8 cellular contexts compared by ENCODE assay signal in genomic region chr7:152336754-152337368, GRCh38.
A peak's percentile ranks its signal among the peaks of the same experiment; 100 is the strongest.
DNase-seq lines count a peak whose midpoint lies in the region; ATAC-seq and TF ChIP-seq lines count a peak whose summit lies in the region.

No MANE protein-coding gene starts in this region.

- TF ChIP-seq CTCF in BE2C (IDR thresholded peaks at IDR 0.05; ENCODE audit: low read depth, low read length) = peak; percentile 62
- peak; percentile 53; the same call in 1 of the 2 replicates for TF ChIP-seq CTCF in GM12875 (IDR thresholded peaks at IDR 0.05; ENCODE audit: borderline replicate concordance, insufficient read depth, low read depth, low read length)
- TF ChIP-seq CTCF in astrocyte of the cerebellum (IDR thresholded peaks at IDR 0.05; ENCODE audit: low read depth, low read length, missing control alignments) = peak; percentile 65

- in situ Hi-C loops in astrocyte of the cerebellum (cut with HindIII; ENCODE audit: low sequenced_read_pairs) = no loop called here

- no peaks in the 10 kb centered on the region for H3K27me3 ChIP-seq in BE2C

- no peaks in the 10 kb centered on the region for H3K9me3 ChIP-seq in BE2C

- peaks cover 9% of the 10 kb centered on the region for H3K4me1 ChIP-seq in BE2C

- DNase-seq in BE2C (peak; percentile 24), NCI-H526 treated with DMSO at 0.1 percent for 48 hours (lab: John Stamatoyannopoulos, UW) (peak; percentile 53), astrocyte of the cerebellum (ENCODE audit: low read depth) (peak; percentile 13), iris pigment epithelial cell (ENCODE audit: low read depth) (peak; percentile 42), superior temporal gyrus (ENCODE audit: extremely low spot score) (peak; percentile 73), NOMO-1 (lab: John Stamatoyannopoulos, UW; ENCODE audit: unreplicated experiment in 2 of 2) (no peak)

- H3K36me3 ChIP-seq in BE2C = no peaks in the 10 kb centered on the region; the same call in 1 of the 2 replicates

- no peak overlapping the region for H3K4me3 ChIP-seq in BE2C (ENCODE audit: low read depth, low read length)
- H3K4me3 ChIP-seq in GM12875 (ENCODE audit: low read depth, low read length) = no peak overlapping the region
- H3K4me3 ChIP-seq in astrocyte of the cerebellum (ENCODE audit: low read depth, low read length) = no peak overlapping the region

- ATAC-seq in HG02981 (IDR thresholded peaks at IDR 0.05; ENCODE audit: unreplicated experiment) = peak; percentile 49

Comparison
In these comparisons a context has a peak if more than half of its experiments do, and no peak if none do; other contexts are left out.
1. DNase-seq: peak in BE2C (single experiment), NCI-H526 treated with DMSO at 0.1 percent for 48 hours (single experiment), astrocyte of the cerebellum (single experiment), iris pigment epithelial cell (single experiment) and superior temporal gyrus (single experiment); none in NOMO-1 (0 of 2).
2. Peak in every context shown above with its lines, with median percentiles within 50 percentile points of each other: CTCF ChIP-seq.